Comparison of ENCODE assay signal across 23 cellular contexts in genomic region chr6:126167726-126168125, GRCh38.
"Had no signal": no experiment of that assay in that cellular context is flagged by ENCODE, and none has a peak within 500 bp of the region (broad histone marks: within the 10 kb centered on the region; RNA-seq: fewer than 3 reads in every experiment).

No MANE protein-coding gene starts in this region.

- H3K27me3 ChIP-seq: ascending aorta, body of pancreas had no signal

- H3K4me1 ChIP-seq: ascending aorta, body of pancreas had no signal

- ATAC-seq: activated CD4-positive, CD25-positive, alpha-beta regulatory T cell treated with anti-CD3 and anti-CD28 coated beads, Interleukin-2, amount 50 U/mL, for 24 hours; activated CD8-positive, alpha-beta memory T cell treated with anti-CD3 and anti-CD28 coated beads, Interleukin-2, amount 10 ng/mL, durations not matched to agents 7 days and 5 days; activated CD8-positive, alpha-beta T cell treated with anti-CD3 and anti-CD28 coated beads, Interleukin-2, amount 10 ng/mL, durations not matched to agents 7 days and 5 days; activated T-helper 17 cell treated with anti-CD3 and anti-CD28 coated beads, Interleukin-2, amount 50 U/mL, for 72 hours; body of pancreas; HepG2; K562; PC-3 had no signal

- H3K27ac ChIP-seq: ascending aorta, body of pancreas had no signal

- DNase-seq: activated CD4-positive, alpha-beta T cell treated with anti-CD3 and anti-CD28 coated beads for 4 hours; activated CD8-positive, alpha-beta memory T cell treated with anti-CD3 and anti-CD28 coated beads, Interleukin-2, amount 10 ng/mL, durations not matched to agents 7 days and 5 days; activated CD8-positive, alpha-beta T cell treated with anti-CD3 and anti-CD28 coated beads, Interleukin-2, amount 10 ng/mL, durations not matched to agents 7 days and 5 days; activated gamma-delta T cell; activated naive CD4-positive, alpha-beta T cell treated with anti-CD3 and anti-CD28 coated beads for 36 hours; activated naive CD8-positive, alpha-beta T cell treated with anti-CD3 and anti-CD28 coated beads, Interleukin-2, amount 10 ng/mL, durations not matched to agents 7 days and 5 days; activated T-cell treated with anti-CD3 and anti-CD28 coated beads, Interleukin-2, amount 50 U/mL, for 24 hours; body of pancreas; Karpas-422; MM.1S; NCI-H1105; NCI-H1436; NCI-H1694 treated with DMSO at 0.1 percent for 48 hours; NCI-H2081 treated with DMSO at 0.1 percent for 48 hours; NCI-H446; PC-3; SHP77 had no signal

- H3K27me3 Mint-ChIP-seq: activated CD8-positive, alpha-beta memory T cell treated with anti-CD3 and anti-CD28 coated beads, Interleukin-2, amount 10 ng/mL, durations not matched to agents 7 days and 5 days; activated naive CD8-positive, alpha-beta T cell treated with anti-CD3 and anti-CD28 coated beads, Interleukin-2, amount 10 ng/mL, durations not matched to agents 7 days and 5 days; activated T-cell treated with anti-CD3 and anti-CD28 coated beads, Interleukin-2, amount 50 U/mL, for 24 hours; activated T-helper 17 cell treated with anti-CD3 and anti-CD28 coated beads, Interleukin-2, amount 50 U/mL, for 72 hours had no signal

- H3K9me3 Mint-ChIP-seq: activated T-helper 17 cell treated with anti-CD3 and anti-CD28 coated beads, Interleukin-2, amount 50 U/mL, for 72 hours had no signal

- H3K4me3 Mint-ChIP-seq: activated CD8-positive, alpha-beta memory T cell treated with anti-CD3 and anti-CD28 coated beads, Interleukin-2, amount 10 ng/mL, durations not matched to agents 7 days and 5 days; activated CD8-positive, alpha-beta T cell treated with anti-CD3 and anti-CD28 coated beads, Interleukin-2, amount 10 ng/mL, durations not matched to agents 7 days and 5 days; activated naive CD4-positive, alpha-beta T cell treated with anti-CD3 and anti-CD28 coated beads for 36 hours; activated naive CD8-positive, alpha-beta T cell treated with anti-CD3 and anti-CD28 coated beads, Interleukin-2, amount 10 ng/mL, durations not matched to agents 7 days and 5 days; activated T-cell treated with anti-CD3 and anti-CD28 coated beads, Interleukin-2, amount 50 U/mL, for 24 hours; activated T-helper 17 cell treated with anti-CD3 and anti-CD28 coated beads, Interleukin-2, amount 50 U/mL, for 72 hours; T-helper 1 cell treated with Interleukin-12 subunit alpha and Interleukin-12 subunit beta and Interleukin-4 antibody, amounts not matched to agents 30 μg/mL and 1 μg/mL, for 36 hours had no signal

- H3K4me3 ChIP-seq: ascending aorta, body of pancreas, K562 had no signal

- H3K9me3 ChIP-seq: body of pancreas had no signal

- H3K27ac Mint-ChIP-seq: activated CD8-positive, alpha-beta memory T cell treated with anti-CD3 and anti-CD28 coated beads, Interleukin-2, amount 10 ng/mL, durations not matched to agents 7 days and 5 days; activated CD8-positive, alpha-beta T cell treated with anti-CD3 and anti-CD28 coated beads, Interleukin-2, amount 10 ng/mL, durations not matched to agents 7 days and 5 days; activated naive CD4-positive, alpha-beta T cell treated with anti-CD3 and anti-CD28 coated beads for 36 hours; activated naive CD8-positive, alpha-beta T cell treated with anti-CD3 and anti-CD28 coated beads, Interleukin-2, amount 10 ng/mL, durations not matched to agents 7 days and 5 days; activated T-cell treated with anti-CD3 and anti-CD28 coated beads, Interleukin-2, amount 50 U/mL, for 24 hours; activated T-helper 17 cell treated with anti-CD3 and anti-CD28 coated beads, Interleukin-2, amount 50 U/mL, for 72 hours; T-helper 1 cell treated with Interleukin-12 subunit alpha and Interleukin-12 subunit beta and Interleukin-4 antibody, amounts not matched to agents 30 μg/mL and 1 μg/mL, for 36 hours had no signal

- H3K36me3 ChIP-seq: ascending aorta had no signal
